Comparison of ENCODE assay signal across 14 cellular contexts in genomic region chr7:121187222-121187621, GRCh38.
DNase-seq lines count a peak whose midpoint lies in the region; ATAC-seq and TF ChIP-seq lines count a peak whose summit lies in the region.
"Had no signal": no experiment of that assay in that cellular context is flagged by ENCODE, and none has a peak within 500 bp of the region (broad histone marks: within the 10 kb centered on the region; RNA-seq: fewer than 3 reads in every experiment).

No MANE protein-coding gene starts in this region.

- WGBS in upper lobe of left lung, 2 donors: 89 to 90% methylated on average over 3 of the region's 3 CpGs

- no peaks in the 10 kb centered on the region for H3K27me3 ChIP-seq in upper lobe of left lung
- H3K27me3 ChIP-seq: breast epithelium, spleen had no signal

- no peak overlapping the region for H3K27ac ChIP-seq in upper lobe of left lung
- H3K27ac ChIP-seq: breast epithelium had no signal

- no peaks in the 10 kb centered on the region for H3K9me3 ChIP-seq in upper lobe of left lung
- H3K9me3 ChIP-seq: breast epithelium had no signal

- no peak for TF ChIP-seq EP300 in upper lobe of left lung (IDR thresholded peaks at IDR 0.05)

- DNase-seq in GM12865 (ENCODE audit: low read depth): peak; percentile 42
- no peak for DNase-seq in GDM1 (lab: John Stamatoyannopoulos, UW)
- no peak for DNase-seq in NCI-H2029 (lab: John Stamatoyannopoulos, UW)
- DNase-seq in upper lobe of left lung: no peak
- DNase-seq in HPDE6-E6E7 (ENCODE audit: extremely low spot score): no peak
- DNase-seq: ACHN, NCI-H1092 treated with DMSO at 0.1 percent for 48 hours, spleen had no signal

- H3K4me1 ChIP-seq in upper lobe of left lung: no peaks in the 10 kb centered on the region
- H3K4me1 ChIP-seq: breast epithelium had no signal

- H3K4me3 ChIP-seq in GM12865 (ENCODE audit: low read depth, low read length) (no peak overlapping the region), upper lobe of left lung (no peak overlapping the region)
- H3K4me3 ChIP-seq: breast epithelium, spleen had no signal

- peak; percentile 81 for ATAC-seq in GM19455 (IDR thresholded peaks at IDR 0.05; ENCODE audit: unreplicated experiment)
- peak; percentile 75 for ATAC-seq in HG02884 (IDR thresholded peaks at IDR 0.05; ENCODE audit: unreplicated experiment)
- ATAC-seq in HG03558 (IDR thresholded peaks at IDR 0.05; ENCODE audit: extremely low read depth, unreplicated experiment): peak; percentile 85
- ATAC-seq in upper lobe of left lung (ENCODE audit: low FRiP score in 2 of 2): no peak
- ATAC-seq: HCT116; stimulated activated effector memory CD8-positive, alpha-beta T cell treated with anti-CD3 and anti-CD28 coated beads, Interleukin-12 subunit alpha, Interleukin-12 subunit beta, amount 100 ng/mL, for 72 hours had no signal

- H3K36me3 ChIP-seq in upper lobe of left lung: no peaks in the 10 kb centered on the region
- H3K36me3 ChIP-seq: breast epithelium had no signal

- TF ChIP-seq CTCF in GM12865 (IDR thresholded peaks at IDR 0.05; ENCODE audit: insufficient read depth, low read depth, low read length, missing control alignments) (no peak), upper lobe of left lung (IDR thresholded peaks at IDR 0.05) (no peak)

- TF ChIP-seq POLR2A in upper lobe of left lung (IDR thresholded peaks at IDR 0.05): no peak

Comparison
In these comparisons a context has a peak if more than half of its experiments do, and no peak if none do; other contexts are left out.
1. ATAC-seq: peak in GM19455 (single experiment), HG02884 (single experiment) and HG03558 (single experiment); none in upper lobe of left lung (0 of 2).